Comparison of ENCODE assay signal across 19 cellular contexts in the genomic region with DNA sequence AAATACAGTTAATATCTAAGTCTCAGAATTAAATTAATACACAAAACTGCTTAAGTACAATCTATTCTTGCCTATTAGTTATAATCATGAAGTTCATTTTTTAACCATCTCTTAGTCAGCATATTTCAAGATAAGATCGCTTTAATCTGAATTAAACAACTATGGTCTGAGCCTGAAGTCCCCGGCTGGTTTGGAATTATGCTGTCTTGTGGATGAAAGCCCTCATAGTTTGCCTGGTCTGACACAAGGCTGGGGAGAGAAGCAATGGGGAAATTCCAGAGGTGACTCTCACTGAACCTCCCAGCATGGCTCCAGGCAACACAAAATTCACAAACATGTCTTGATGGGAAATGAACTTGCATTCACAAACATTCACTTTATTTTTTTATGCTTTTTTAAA. TPM values are rescaled to one million over a fixed set of nuclear protein-coding genes. Genes with fewer than 3 reads are reported as not detected.
DNase-seq lines count a peak whose midpoint lies in the region; ATAC-seq and TF ChIP-seq lines count a peak whose summit lies in the region.
"Had no signal": no experiment of that assay in that cellular context is flagged by ENCODE, and none has a peak within 500 bp of the region (broad histone marks: within the 10 kb centered on the region; RNA-seq: fewer than 3 reads in every experiment).

No MANE protein-coding gene starts in this region.

- 63% methylated on average over 2 of the region's 2 CpGs for WGBS in smooth muscle cell (ENCODE audit: low lambda C conversion rate)

- H3K4me3 ChIP-seq in Panc1 (ENCODE audit: low read depth in 2 of 2, low read length in 2 of 2) (no peak overlapping the region), cardiac fibroblast (replicated peaks in 1 of 2; ENCODE audit: low read depth in 2 of 2, low read length in 2 of 2) (no peak overlapping the region), smooth muscle cell (no peak overlapping the region), HAP-1 (no peak overlapping the region)

- H3F3A ChIP-seq in smooth muscle cell (ENCODE audit: low read depth) = no peaks in the 10 kb centered on the region

- peaks cover 14% of the 10 kb centered on the region for H3K9me3 Mint-ChIP-seq in progenitor cell of endocrine pancreas (ENCODE audit: low read depth)

- H3K9me3 ChIP-seq in Panc1 (ENCODE audit: control insufficient read depth, insufficient read depth, low read depth, low read length) = peaks cover 14% of the 10 kb centered on the region; the same call in 1 of the 2 replicates
- H3K9me3 ChIP-seq in smooth muscle cell (replicated peaks; ENCODE audit: low read depth) = peaks cover 7% of the 10 kb centered on the region
- no peaks in the 10 kb centered on the region; the same call in 1 of the 2 replicates for H3K9me3 ChIP-seq in HAP-1

- no peaks in the 10 kb centered on the region for H3K79me2 ChIP-seq in smooth muscle cell (ENCODE audit: low read depth)

- POLR2A ChIA-PET in Panc1 (lab: Charles Lee) = no interaction called here

- TF ChIP-seq CTCF in Panc1 (IDR thresholded peaks at IDR 0.05) (no peak), cardiac fibroblast (IDR thresholded peaks at IDR 0.05; ENCODE audit: low read depth, low read length) (no peak), smooth muscle cell (IDR thresholded peaks at IDR 0.05; ENCODE audit: borderline replicate concordance, insufficient read depth, poor library complexity, severe bottlenecking) (no peak), progenitor cell of endocrine pancreas (IDR thresholded peaks at IDR 0.05; ENCODE audit: unreplicated experiment) (no peak)

- H3K27ac ChIP-seq in Panc1 (ENCODE audit: low read length) (no peak overlapping the region), smooth muscle cell (ENCODE audit: low read depth) (peak overlapping the region; percentile 74)

- H3K27ac Mint-ChIP-seq in progenitor cell of endocrine pancreas = no peak overlapping the region
- H3K27ac Mint-ChIP-seq: activated CD4-positive, alpha-beta T cell treated with anti-CD3 and anti-CD28 coated beads, Interleukin-2, amount 10 ng/mL, durations not matched to agents 24 days and 14 days; CD8-positive, alpha-beta T cell; stimulated activated naive CD8-positive, alpha-beta T cell treated with anti-CD3 and anti-CD28 coated beads, Interleukin-15, Interleukin-2, amounts not matched to agents 100 ng/mL and 50 ng/mL, for 24 hours had no signal

- H2AFZ ChIP-seq in smooth muscle cell (ENCODE audit: low read depth) = no peak overlapping the region

- no peaks in the 10 kb centered on the region for H4K20me1 ChIP-seq in smooth muscle cell (ENCODE audit: low read depth)

- CTCF ChIA-PET in Panc1 (lab: Charles Lee) = no interaction called here

- DNase-seq in Panc1 (ENCODE audit: low read depth, low spot score) (no peak), cardiac fibroblast (ENCODE audit: low read depth in 2 of 2) (peak; percentile 47 to 49), islet precursor cell (peak; percentile 57), smooth muscle cell (lab: John Stamatoyannopoulos, UW; ENCODE audit: unreplicated experiment) (no peak), HAP-1 (ENCODE audit: low spot score in 2 of 2) (no peak), progenitor cell of endocrine pancreas (ENCODE audit: low spot score, unreplicated experiment) (no peak), NCI-H1048 (lab: John Stamatoyannopoulos, UW) (no peak)
- DNase-seq: activated CD4-positive, alpha-beta T cell treated with anti-CD3 and anti-CD28 coated beads, Interleukin-2, amount 10 ng/mL, durations not matched to agents 24 days and 14 days; activated T-cell treated with anti-CD3 and anti-CD28 coated beads, Interleukin-2, amount 50 U/mL, for 48 hours; amniotic stem cell; CD8-positive, alpha-beta T cell; effector memory CD4-positive, alpha-beta T cell; Kasumi-1; NCI-H1930; NCI-H82; T1000 had no signal

- no peak overlapping the region for H3K9ac ChIP-seq in smooth muscle cell (ENCODE audit: low read depth)

- H3K36me3 ChIP-seq in Panc1 (ENCODE audit: control insufficient read depth, insufficient read depth, low read length) (no peaks in the 10 kb centered on the region), smooth muscle cell (ENCODE audit: low read depth) (no peaks in the 10 kb centered on the region), HAP-1 (replicated peaks) (no peaks in the 10 kb centered on the region)

- intact Hi-C loops in Panc1 (cut with micrococcal nuclease; ENCODE audit: unreplicated experiment) = no loop called here

- no TSS peak for BruUV-seq in Panc1 (replicated peaks; lab: Mats Ljungman, UMichigan)

- H3K27me3 Mint-ChIP-seq in progenitor cell of endocrine pancreas = no peaks in the 10 kb centered on the region
- H3K27me3 Mint-ChIP-seq: stimulated activated naive CD8-positive, alpha-beta T cell treated with anti-CD3 and anti-CD28 coated beads, Interleukin-15, Interleukin-2, amounts not matched to agents 100 ng/mL and 50 ng/mL, for 24 hours had no signal

- H3K4me3 Mint-ChIP-seq in progenitor cell of endocrine pancreas (ENCODE audit: low read depth) = no peak overlapping the region
- H3K4me3 Mint-ChIP-seq: activated CD4-positive, alpha-beta T cell treated with anti-CD3 and anti-CD28 coated beads, Interleukin-2, amount 10 ng/mL, durations not matched to agents 24 days and 14 days; CD8-positive, alpha-beta T cell; stimulated activated naive CD8-positive, alpha-beta T cell treated with anti-CD3 and anti-CD28 coated beads, Interleukin-15, Interleukin-2, amounts not matched to agents 100 ng/mL and 50 ng/mL, for 24 hours had no signal

- H3K4me1 ChIP-seq in Panc1 (ENCODE audit: control insufficient read depth, insufficient read depth, low read length) (no peaks in the 10 kb centered on the region), smooth muscle cell (ENCODE audit: low read depth) (no peaks in the 10 kb centered on the region), HAP-1 (no peaks in the 10 kb centered on the region)

- ATAC-seq in Panc1 = peak; percentile 73; the same call in 1 of the 2 replicates
- ATAC-seq in HG03135 (IDR thresholded peaks at IDR 0.05; ENCODE audit: unreplicated experiment) = no peak
- ATAC-seq: CD8-positive, alpha-beta T cell; Right ventricle myocardium inferior had no signal

- H3K27me3 ChIP-seq in Panc1 (ENCODE audit: control insufficient read depth, insufficient read depth, low read length) = no peaks in the 10 kb centered on the region
- H3K27me3 ChIP-seq in smooth muscle cell (ENCODE audit: low read depth) = no peaks in the 10 kb centered on the region
- no peaks in the 10 kb centered on the region for H3K27me3 ChIP-seq in HAP-1 (ENCODE audit: low read depth)

- in situ Hi-C loops in Panc1 (cut with HindIII; ENCODE audit: low pct_unique_long_range_greater_than_20kb, low sequenced_read_pairs) = no loop called here
- in situ Hi-C loops in HAP-1 (cut with MboI; ENCODE audit: low sequenced_read_pairs) = no loop called here

- H3K36me3 Mint-ChIP-seq in progenitor cell of endocrine pancreas (ENCODE audit: insufficient read depth) = peaks cover 9% of the 10 kb centered on the region

- peak overlapping the region; percentile 19 for H3K4me2 ChIP-seq in smooth muscle cell

- H3K4me1 Mint-ChIP-seq in progenitor cell of endocrine pancreas (ENCODE audit: low read depth) = no peaks in the 10 kb centered on the region
- H3K4me1 Mint-ChIP-seq: activated CD4-positive, alpha-beta T cell treated with anti-CD3 and anti-CD28 coated beads, Interleukin-2, amount 10 ng/mL, durations not matched to agents 24 days and 14 days had no signal

RNA-seq across cellular contexts. Expression of a gene that starts 28.0 kb away (rescaled TPM):
- total RNA-seq in Panc1 (2021; ENCODE audit: unreplicated experiment) = 4.1 TPM
- 5.0 TPM for polyA plus RNA-seq in Panc1 (2012; ENCODE audit: insufficient read length)
- 27.3 and 33.1 TPM in 2 replicates for total RNA-seq in smooth muscle cell
- 8.7 and 28.9 TPM in 2 replicates for polyA plus RNA-seq in smooth muscle cell
- 21.6 and 32.1 TPM in 2 replicates for total RNA-seq in progenitor cell of endocrine pancreas

Comparison
In these comparisons a context has a peak if more than half of its experiments do, and no peak if none do; other contexts are left out.
1. DNase-seq: peak in cardiac fibroblast (2 of 2) and islet precursor cell (single experiment); none in Panc1 (single experiment), smooth muscle cell (single experiment), HAP-1 (0 of 2), progenitor cell of endocrine pancreas (single experiment) and NCI-H1048 (single experiment).